ENCODE assay signal across 13 cellular contexts in the genomic region with DNA sequence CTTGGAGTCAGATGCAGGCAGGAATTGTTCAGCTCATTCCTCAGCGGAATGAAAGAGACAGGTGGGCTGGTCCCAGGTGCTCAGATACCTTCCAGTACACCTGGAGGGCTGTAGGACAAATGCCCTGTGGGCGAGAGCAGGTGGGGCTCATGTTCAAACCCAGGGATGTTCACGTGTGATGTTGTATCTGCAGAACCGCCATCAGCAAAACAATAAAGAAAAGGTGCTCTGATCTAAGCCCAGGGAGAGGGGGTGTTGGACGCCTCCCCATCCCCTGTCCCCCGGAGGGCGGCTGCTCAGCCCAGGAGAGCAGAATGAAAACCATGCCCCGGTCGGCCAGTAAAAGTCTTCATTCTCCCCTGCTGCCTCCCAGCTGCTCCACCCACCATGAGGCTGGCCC.
"Had no signal": no experiment of that assay in that cellular context is flagged by ENCODE, and none has a peak within 500 bp of the region (broad histone marks: within the 10 kb centered on the region; RNA-seq: fewer than 3 reads in every experiment).

No MANE protein-coding gene starts in this region.

- DNase-seq: effector memory CD8-positive, alpha-beta T cell; erythroblast; foreskin melanocyte; hippocampal formation; mammary epithelial cell; mucosa of descending colon; naive thymus-derived CD8-positive, alpha-beta T cell; stimulated activated naive CD4-positive, alpha-beta T cell; stomach; transverse colon had no signal

- H3K27me3 ChIP-seq: transverse colon had no signal

- H3K27ac ChIP-seq: stomach, thoracic aorta, transverse colon had no signal

- H3K4me1 ChIP-seq: stomach, transverse colon had no signal

- H3K9me3 ChIP-seq: mucosa of descending colon, thoracic aorta, transverse colon had no signal

- H3K36me3 ChIP-seq: stomach, thoracic aorta, transverse colon had no signal

- ATAC-seq: effector memory CD8-positive, alpha-beta T cell; mucosa of descending colon; naive thymus-derived CD8-positive, alpha-beta T cell; sciatic nerve had no signal

- H3K4me3 Mint-ChIP-seq: dendritic cell treated with granulocyte-macrophage colony-stimulating factor and Interleukin-4, amounts not matched to agents 40 ng/mL and 50 ng/mL, for 4 days; effector memory CD8-positive, alpha-beta T cell; naive thymus-derived CD8-positive, alpha-beta T cell had no signal

- H3K9me3 Mint-ChIP-seq: dendritic cell treated with granulocyte-macrophage colony-stimulating factor and Interleukin-4, amounts not matched to agents 40 ng/mL and 50 ng/mL, for 4 days; effector memory CD8-positive, alpha-beta T cell had no signal

- H3K27ac Mint-ChIP-seq: dendritic cell treated with granulocyte-macrophage colony-stimulating factor and Interleukin-4, amounts not matched to agents 40 ng/mL and 50 ng/mL, for 4 days; naive thymus-derived CD8-positive, alpha-beta T cell had no signal

- H3K4me3 ChIP-seq: mucosa of descending colon, stomach, thoracic aorta, transverse colon had no signal
